32 cellular contexts compared by ENCODE assay signal in the genomic region with DNA sequence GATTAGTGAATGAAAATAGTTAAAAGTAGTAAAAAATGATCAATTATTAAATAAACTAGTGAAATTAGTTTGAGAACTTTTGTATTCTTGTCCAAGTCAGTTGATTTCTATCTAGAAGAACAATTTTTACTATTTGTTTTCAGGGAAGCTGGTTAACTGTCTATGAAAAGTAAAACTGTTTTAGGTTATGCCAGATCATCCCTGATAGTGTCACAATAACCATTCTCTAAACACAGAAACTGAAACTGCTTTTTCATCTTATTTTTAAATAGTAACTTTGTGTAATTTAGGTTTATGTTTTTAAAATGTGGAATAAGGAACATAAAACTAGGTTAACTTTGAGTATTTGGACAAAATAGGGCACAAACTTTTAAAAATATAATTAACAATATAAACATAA.
"Had no signal": no experiment of that assay in that cellular context is flagged by ENCODE, and none has a peak within 500 bp of the region (broad histone marks: within the 10 kb centered on the region; RNA-seq: fewer than 3 reads in every experiment).

No MANE protein-coding gene starts in this region.

- H3K36me3 ChIP-seq: adrenal gland, brain microvascular endothelial cell, breast epithelium had no signal

- H3K9me3 ChIP-seq: adrenal gland, body of pancreas, breast epithelium had no signal

- H3K27ac ChIP-seq: adrenal gland, body of pancreas, brain microvascular endothelial cell, breast epithelium, VCaP had no signal

- FAIRE-seq: astrocyte, TTC549 had no signal

- H3K4me1 ChIP-seq: adrenal gland, body of pancreas, breast epithelium had no signal

- H3K27me3 ChIP-seq: adrenal gland, body of pancreas, brain microvascular endothelial cell, breast epithelium had no signal

- H3K4me3 ChIP-seq: adrenal gland, body of pancreas, breast epithelium had no signal

- ATAC-seq: activated CD8-positive, alpha-beta T cell treated with anti-CD3 and anti-CD28 coated beads for 36 hours; activated naive CD4-positive, alpha-beta T cell treated with anti-CD3 and anti-CD28 coated beads, Interleukin-2, amount 50 U/mL, for 72 hours; activated T-cell treated with anti-CD3 and anti-CD28 coated beads, Interleukin-2, amount 50 U/mL, for 4 hours; activated T-cell treated with anti-CD3 and anti-CD28 coated beads, Interleukin-2, amount 50 U/mL, for 72 hours; activated T-helper 17 cell treated with anti-CD3 and anti-CD28 coated beads, Interleukin-2, amount 50 U/mL, for 72 hours; body of pancreas had no signal

- DNase-seq: activated B cell treated with CpG ODN at 0.5 μM for 24 hours; activated CD4-positive, alpha-beta memory T cell treated with anti-CD3 and anti-CD28 coated beads for 36 hours; activated CD4-positive, alpha-beta T cell treated with anti-CD3 and anti-CD28 coated beads for 4 hours; activated CD4-positive, alpha-beta T cell treated with anti-CD3 and anti-CD28 coated beads, Interleukin-2, amount 10 ng/mL, durations not matched to agents 24 days and 14 days; activated CD4-positive, alpha-beta T cell treated with anti-CD3 and anti-CD28 coated beads, Interleukin-2, amount 50 U/mL, for 1 hour; activated CD4-positive, alpha-beta T cell treated with anti-CD3 and anti-CD28 coated beads, Interleukin-2, amount 50 U/mL, for 4 hours; activated CD4-positive, CD25-positive, alpha-beta regulatory T cell treated with anti-CD3 and anti-CD28 coated beads, Interleukin-2, amount 50 U/mL, for 72 hours; activated CD8-positive, alpha-beta memory T cell treated with anti-CD3 and anti-CD28 coated beads, Interleukin-2, amount 50 U/mL, for 4 hours; activated CD8-positive, alpha-beta T cell treated with anti-CD3 and anti-CD28 coated beads for 36 hours; activated effector memory CD4-positive, alpha-beta T cell treated with anti-CD3 and anti-CD28 coated beads, Interleukin-2, amount 50 U/mL, for 16 hours; activated gamma-delta T cell treated with Interleukin-2 at 50 U/mL for 16 hours; activated naive CD4-positive, alpha-beta T cell; activated naive CD4-positive, alpha-beta T cell treated with anti-CD3 and anti-CD28 coated beads for 36 hours; activated naive CD4-positive, alpha-beta T cell treated with anti-CD3 and anti-CD28 coated beads, Interleukin-2, amount 50 U/mL, for 16 hours; activated naive CD8-positive, alpha-beta T cell treated with anti-CD3 and anti-CD28 coated beads for 36 hours; activated T-cell treated with anti-CD3 and anti-CD28 coated beads for 4 hours; activated T-cell treated with anti-CD3 and anti-CD28 coated beads, Interleukin-2, amount 50 U/mL, for 1 hour; activated T-cell treated with anti-CD3 and anti-CD28 coated beads, Interleukin-2, amount 50 U/mL, for 4 hours; activated T-cell treated with anti-CD3 and anti-CD28 coated beads, Interleukin-2, amount 50 U/mL, for 72 hours; adrenal gland; amniotic stem cell; aorta; body of pancreas; brain microvascular endothelial cell; central memory CD4-positive, alpha-beta T cell; T-helper 2 cell had no signal
